16 cellular contexts compared by ENCODE assay signal in the genomic region with DNA sequence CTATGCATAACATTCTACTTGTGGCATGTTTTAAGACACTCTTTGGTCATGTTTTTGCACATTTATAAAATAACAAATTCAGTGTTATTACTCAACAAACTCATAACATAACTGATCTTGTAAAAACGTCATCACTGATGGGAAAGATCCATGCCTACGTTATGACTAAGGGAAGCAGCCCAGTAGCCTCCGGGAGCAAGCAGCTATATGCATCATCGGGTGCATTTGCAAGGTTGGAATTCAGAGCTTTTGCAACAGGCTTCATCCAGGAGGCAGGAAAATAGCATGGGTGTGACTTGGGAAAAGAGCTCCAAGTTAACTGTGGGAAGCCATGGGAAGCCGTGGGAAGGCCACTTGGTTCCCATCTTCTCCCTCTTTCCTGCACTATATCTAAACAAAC.
DNase-seq lines count a peak whose midpoint lies in the region; ATAC-seq, FAIRE-seq and TF ChIP-seq lines count a peak whose summit lies in the region.
"Had no signal": no experiment of that assay in that cellular context is flagged by ENCODE, and none has a peak within 500 bp of the region (broad histone marks: within the 10 kb centered on the region; RNA-seq: fewer than 3 reads in every experiment).

No MANE protein-coding gene starts in this region.

- no peak overlapping the region for H3K23ac ChIP-seq in mesenchymal stem cell (ENCODE audit: low read length in 2 of 2)

- TF ChIP-seq CTCF in BJ (IDR thresholded peaks at IDR 0.05; ENCODE audit: insufficient read depth, low read depth, low read length) (no peak), pancreas (IDR thresholded peaks at IDR 0.05) (no peak)

- intact Hi-C loops in pancreas (cut with DNase I), result no loop called here

- no peak overlapping the region for H3K27ac Mint-ChIP-seq in activated T-cell treated with anti-CD3 and anti-CD28 coated beads, Interleukin-2, amount 50 U/mL, for 24 hours
- H3K27ac Mint-ChIP-seq: activated CD8-positive, alpha-beta memory T cell treated with anti-CD3 and anti-CD28 coated beads, Interleukin-2, amount 10 ng/mL, durations not matched to agents 7 days and 5 days; stimulated activated naive CD8-positive, alpha-beta T cell treated with anti-CD3 and anti-CD28 coated beads, Interleukin-15, amount 100 ng/mL, for 72 hours had no signal

- no peaks in the 10 kb centered on the region for H3K27me3 ChIP-seq in BJ (ENCODE audit: control insufficient read depth, insufficient read depth, low read length)
- H3K27me3 ChIP-seq in mesenchymal stem cell (ENCODE audit: control insufficient read depth in 1 of 2, insufficient read depth in 1 of 2, low read length in 2 of 2), result no peaks in the 10 kb centered on the region
- no peaks in the 10 kb centered on the region for H3K27me3 ChIP-seq in pancreas
- H3K27me3 ChIP-seq: heart right ventricle had no signal

- H3K14ac ChIP-seq in mesenchymal stem cell (ENCODE audit: low read length in 2 of 2), result no peak overlapping the region

- no peak for ATAC-seq in pancreas
- ATAC-seq: activated CD8-positive, alpha-beta memory T cell treated with anti-CD3 and anti-CD28 coated beads, Interleukin-2, amount 10 ng/mL, durations not matched to agents 7 days and 5 days; heart right ventricle; naive thymus-derived CD8-positive, alpha-beta T cell; stimulated activated naive CD8-positive, alpha-beta T cell treated with anti-CD3 and anti-CD28 coated beads, Interleukin-15, amount 100 ng/mL, for 72 hours had no signal

- no peaks in the 10 kb centered on the region for H3K79me1 ChIP-seq in mesenchymal stem cell (replicated peaks; ENCODE audit: low read length, poor library complexity, severe bottlenecking)

- CTCF ChIA-PET in BJ (lab: Yijun Ruan, JAX), result interaction anchor here (0.7 to 1.3 kb wide), 4 partner anchors 22 to 233 kb away, joined by 3 to 5 read pairs (median 4); no protein-coding TSS in a partner anchor

- H3K4me3 Mint-ChIP-seq in activated T-cell treated with anti-CD3 and anti-CD28 coated beads, Interleukin-2, amount 50 U/mL, for 24 hours, result no peak overlapping the region
- H3K4me3 Mint-ChIP-seq: activated CD8-positive, alpha-beta memory T cell treated with anti-CD3 and anti-CD28 coated beads, Interleukin-2, amount 10 ng/mL, durations not matched to agents 7 days and 5 days; CD4-positive, alpha-beta memory T cell; central memory CD8-positive, alpha-beta T cell; naive thymus-derived CD8-positive, alpha-beta T cell; stimulated activated naive CD8-positive, alpha-beta T cell treated with anti-CD3 and anti-CD28 coated beads, Interleukin-15, amount 100 ng/mL, for 72 hours had no signal

- H3K36me3 ChIP-seq in BJ (ENCODE audit: control insufficient read depth, insufficient read depth, low read length) (no peaks in the 10 kb centered on the region), mesenchymal stem cell (ENCODE audit: control insufficient read depth in 1 of 2, insufficient read depth in 2 of 2, low read depth in 1 of 2, low read length in 2 of 2) (no peaks in the 10 kb centered on the region), pancreas (no peaks in the 10 kb centered on the region)
- H3K36me3 ChIP-seq: heart right ventricle had no signal

- no peak overlapping the region for H3K4ac ChIP-seq in mesenchymal stem cell (ENCODE audit: low read depth in 1 of 2, low read length in 2 of 2)

- H3K4me3 ChIP-seq in BJ (ENCODE audit: low read depth, low read length) (no peak overlapping the region), mesenchymal stem cell (ENCODE audit: insufficient read depth in 1 of 2, low read depth in 1 of 2, low read length in 2 of 2) (no peak overlapping the region), pancreas (no peak overlapping the region)
- H3K4me3 ChIP-seq: heart right ventricle had no signal

- no peak overlapping the region for H2BK15ac ChIP-seq in mesenchymal stem cell (ENCODE audit: low read depth, poor library complexity, severe bottlenecking)

- no peak overlapping the region for H3K4me2 ChIP-seq in mesenchymal stem cell (ENCODE audit: low read length, poor library complexity, severe bottlenecking)

- peaks cover 2% of the 10 kb centered on the region for H3K4me1 ChIP-seq in mesenchymal stem cell (ENCODE audit: control insufficient read depth, insufficient read depth, low read depth, low read length)
- no peaks in the 10 kb centered on the region for H3K4me1 ChIP-seq in pancreas

- H3K9me3 ChIP-seq in mesenchymal stem cell (ENCODE audit: control insufficient read depth, low read length), result no peaks in the 10 kb centered on the region
- H3K9me3 ChIP-seq in pancreas, result no peaks in the 10 kb centered on the region

- DNase-seq in BJ (ENCODE audit: low read depth), result peak; percentile 99
- peak; percentile 99 for DNase-seq in NCI-H226
- DNase-seq in dedifferentiated amniotic fluid mesenchymal stem cell (ENCODE audit: extremely low spot score), result peak; percentile 94
- peak; percentile 98 for DNase-seq in mesenchymal stem cell
- no peak for DNase-seq in activated T-cell treated with anti-CD3 and anti-CD28 coated beads, Interleukin-2, amount 50 U/mL, for 24 hours
- no peak for DNase-seq in superior temporal gyrus (ENCODE audit: extremely low spot score)
- DNase-seq in SHP77 (lab: John Stamatoyannopoulos, UW), result no peak
- no peak for DNase-seq in pancreas
- DNase-seq: activated CD8-positive, alpha-beta memory T cell treated with anti-CD3 and anti-CD28 coated beads, Interleukin-2, amount 10 ng/mL, durations not matched to agents 7 days and 5 days; CD4-positive, alpha-beta memory T cell; heart right ventricle; Karpas-422; naive thymus-derived CD8-positive, alpha-beta T cell; NCI-H524; stimulated activated naive CD8-positive, alpha-beta T cell treated with anti-CD3 and anti-CD28 coated beads, Interleukin-15, amount 100 ng/mL, for 72 hours had no signal

- peak overlapping the region; percentile 65 for H3K9ac ChIP-seq in mesenchymal stem cell (ENCODE audit: low read length)

- no peak for FAIRE-seq in pancreas (lab: Jason Lieb, UNC)

- no peaks in the 10 kb centered on the region for H3K27me3 Mint-ChIP-seq in activated T-cell treated with anti-CD3 and anti-CD28 coated beads, Interleukin-2, amount 50 U/mL, for 24 hours
- H3K27me3 Mint-ChIP-seq: CD4-positive, alpha-beta memory T cell; naive thymus-derived CD8-positive, alpha-beta T cell; stimulated activated naive CD8-positive, alpha-beta T cell treated with anti-CD3 and anti-CD28 coated beads, Interleukin-15, amount 100 ng/mL, for 72 hours had no signal

- POLR2A ChIA-PET in BJ (lab: Charles Lee), result no interaction called here

- H3K9me3 Mint-ChIP-seq in activated T-cell treated with anti-CD3 and anti-CD28 coated beads, Interleukin-2, amount 50 U/mL, for 24 hours, result no peaks in the 10 kb centered on the region
- H3K9me3 Mint-ChIP-seq: central memory CD8-positive, alpha-beta T cell had no signal

- no peak overlapping the region for H3K18ac ChIP-seq in mesenchymal stem cell (ENCODE audit: low read depth in 1 of 2, low read length in 2 of 2)

- H2BK5ac ChIP-seq in mesenchymal stem cell (ENCODE audit: low read depth, low read length, poor library complexity, severe bottlenecking), result no peak overlapping the region

- no peak overlapping the region for H2AFZ ChIP-seq in mesenchymal stem cell (ENCODE audit: low read depth, low read length)

- no peak overlapping the region for H4K8ac ChIP-seq in mesenchymal stem cell (ENCODE audit: low read length)

- whole genome bisulfite sequencing in mesenchymal stem cell, result 6% methylated on average over 5 of the region's 5 CpGs
- WGBS in pancreas, 2 donors, result 81 to 82% methylated on average over 5 of the region's 5 CpGs

- no peak overlapping the region for H4K91ac ChIP-seq in mesenchymal stem cell (ENCODE audit: low read length)

- H2BK12ac ChIP-seq in mesenchymal stem cell (ENCODE audit: low read length in 2 of 2), result no peak overlapping the region

- H2BK120ac ChIP-seq in mesenchymal stem cell (ENCODE audit: low read depth, low read length), result no peak overlapping the region

- H3K27ac ChIP-seq in mesenchymal stem cell (ENCODE audit: low read length, poor library complexity, severe bottlenecking) (peak overlapping the region; percentile 9), pancreas (no peak overlapping the region)
- H3K27ac ChIP-seq: heart right ventricle had no signal

- H3K36me3 Mint-ChIP-seq in activated T-cell treated with anti-CD3 and anti-CD28 coated beads, Interleukin-2, amount 50 U/mL, for 24 hours (ENCODE audit: low read depth), result no peaks in the 10 kb centered on the region
- H3K36me3 Mint-ChIP-seq: activated CD8-positive, alpha-beta memory T cell treated with anti-CD3 and anti-CD28 coated beads, Interleukin-2, amount 10 ng/mL, durations not matched to agents 7 days and 5 days; CD4-positive, alpha-beta memory T cell; naive thymus-derived CD8-positive, alpha-beta T cell had no signal

- H3K4me1 Mint-ChIP-seq in activated T-cell treated with anti-CD3 and anti-CD28 coated beads, Interleukin-2, amount 50 U/mL, for 24 hours (ENCODE audit: low read depth), result no peaks in the 10 kb centered on the region
- H3K4me1 Mint-ChIP-seq: activated CD8-positive, alpha-beta memory T cell treated with anti-CD3 and anti-CD28 coated beads, Interleukin-2, amount 10 ng/mL, durations not matched to agents 7 days and 5 days; central memory CD8-positive, alpha-beta T cell; stimulated activated naive CD8-positive, alpha-beta T cell treated with anti-CD3 and anti-CD28 coated beads, Interleukin-15, amount 100 ng/mL, for 72 hours had no signal

- no peak overlapping the region for H2AK5ac ChIP-seq in mesenchymal stem cell (ENCODE audit: low read length, severe bottlenecking)

Comparison
In these comparisons a context has a peak if more than half of its experiments do, and no peak if none do; other contexts are left out.
1. DNase-seq: peak in BJ (single experiment), NCI-H226 (single experiment), dedifferentiated amniotic fluid mesenchymal stem cell (single experiment) and mesenchymal stem cell (single experiment); none in activated T-cell treated with anti-CD3 and anti-CD28 coated beads, Interleukin-2, amount 50 U/mL, for 24 hours (single experiment), superior temporal gyrus (single experiment), SHP77 (0 of 2) and pancreas (0 of 6).